In the genomic region with DNA sequence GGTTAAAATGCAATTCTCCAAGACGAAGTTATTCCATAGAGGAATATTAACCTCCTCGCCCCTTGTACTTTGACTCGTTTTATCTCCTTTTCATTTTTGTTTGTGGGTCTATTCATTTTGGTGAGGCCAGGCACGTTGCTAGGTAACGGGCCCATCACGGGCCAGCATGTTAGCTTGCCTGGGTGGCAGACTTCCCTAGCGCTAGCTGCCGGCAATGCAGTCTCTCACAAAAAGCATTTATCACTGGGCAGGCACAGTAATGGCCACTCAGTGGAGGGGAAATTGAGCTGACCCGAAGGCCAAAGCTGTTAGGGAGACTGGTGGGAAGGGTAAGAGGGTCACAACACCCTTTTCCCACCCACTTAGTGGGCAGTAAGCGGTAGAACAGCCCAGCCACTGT, we compare ENCODE assay signal across 12 cellular contexts.
DNase-seq lines count a peak whose midpoint lies in the region; ATAC-seq and TF ChIP-seq lines count a peak whose summit lies in the region.
"Had no signal": no experiment of that assay in that cellular context is flagged by ENCODE, and none has a peak within 500 bp of the region (broad histone marks: within the 10 kb centered on the region; RNA-seq: fewer than 3 reads in every experiment).

No MANE protein-coding gene starts in this region.

- intact Hi-C loops in CD14-positive monocyte (cut with micrococcal nuclease) = no loop called here
- intact Hi-C loops in activated CD8-positive, alpha-beta T cell treated with anti-CD3 and anti-CD28 coated beads for 36 hours (cut with micrococcal nuclease) = no loop called here

- H3K4me3 ChIP-seq in GM23248 (no peak overlapping the region), endodermal cell (ENCODE audit: low read length) (no peak overlapping the region)
- H3K4me3 ChIP-seq: body of pancreas, skin epidermis had no signal

- H3K27me3 ChIP-seq in GM23248 (replicated peaks; ENCODE audit: insufficient read depth) (no peaks in the 10 kb centered on the region; the same call in 1 of the 2 replicates), endodermal cell (ENCODE audit: control insufficient read depth, insufficient read depth, low read length, poor library complexity, severe bottlenecking) (peaks cover 15% of the 10 kb centered on the region)

- H3K4me2 ChIP-seq in GM23248 (ENCODE audit: unreplicated experiment) = no peak overlapping the region

- no peaks in the 10 kb centered on the region for H3K36me3 ChIP-seq in GM23248 (ENCODE audit: low read depth)
- H3K36me3 ChIP-seq in endodermal cell (ENCODE audit: control insufficient read depth, insufficient read depth, low read length) = no peaks in the 10 kb centered on the region

- ATAC-seq in activated CD8-positive, alpha-beta T cell treated with anti-CD3 and anti-CD28 coated beads for 36 hours = no peak
- no peak for ATAC-seq in GM18909 (IDR thresholded peaks at IDR 0.05; ENCODE audit: poor library complexity, unreplicated experiment)
- ATAC-seq: body of pancreas had no signal

- no peaks in the 10 kb centered on the region for H3K9me2 ChIP-seq in GM23248 (ENCODE audit: insufficient read depth)

- no peaks in the 10 kb centered on the region for H3F3A ChIP-seq in GM23248 (ENCODE audit: insufficient read depth)

- WGBS in GM23248 (ENCODE audit: low coverage in 1 of 2, low lambda C conversion rate in 2 of 2, missing lambda C conversion rate in 2 of 2), 2 experiments = 20 to 21% methylated on average over 10 of the region's 10 CpGs
- WGBS in endodermal cell (ENCODE audit: insufficient coverage in 1 of 2, insufficient read length in 1 of 2), 2 experiments = 54 to 64% methylated on average over 5 to 10 of the region's 10 CpGs

- H3K4me1 ChIP-seq in GM23248 (ENCODE audit: insufficient read depth) (no peaks in the 10 kb centered on the region), endodermal cell (ENCODE audit: control insufficient read depth, insufficient read depth, low read length) (no peaks in the 10 kb centered on the region)
- H3K4me1 ChIP-seq: body of pancreas had no signal

- H3K27ac Mint-ChIP-seq in endodermal cell (no peak overlapping the region), nephron progenitor cell (no peak overlapping the region), CD14-positive monocyte (no peak overlapping the region)
- no peak overlapping the region for H3K27ac Mint-ChIP-seq in activated CD8-positive, alpha-beta T cell treated with anti-CD3 and anti-CD28 coated beads for 36 hours
- H3K27ac Mint-ChIP-seq: HFFc6 had no signal

- in situ Hi-C loops in GM23248 (cut with MboI) = no loop called here

- H3K27me3 Mint-ChIP-seq in endodermal cell (ENCODE audit: insufficient read depth) = peaks cover 2% of the 10 kb centered on the region
- peaks cover 22% of the 10 kb centered on the region for H3K27me3 Mint-ChIP-seq in nephron progenitor cell (ENCODE audit: low read depth, poor library complexity)
- peaks cover 4 to 7% (median 6%) of the 10 kb centered on the region in 3 donors for H3K27me3 Mint-ChIP-seq in CD14-positive monocyte (ENCODE audit: low read depth in 3 of 3)
- peaks cover 8% of the 10 kb centered on the region for H3K27me3 Mint-ChIP-seq in activated CD8-positive, alpha-beta T cell treated with anti-CD3 and anti-CD28 coated beads for 36 hours

- no peaks in the 10 kb centered on the region for H3K79me2 ChIP-seq in GM23248 (ENCODE audit: insufficient read depth)

- H3K9me3 Mint-ChIP-seq in endodermal cell (no peaks in the 10 kb centered on the region), nephron progenitor cell (peaks cover 7% of the 10 kb centered on the region), CD14-positive monocyte (peaks cover 0 to 4% (median 0%) of the 10 kb centered on the region in 7 donors)
- H3K9me3 Mint-ChIP-seq in activated CD8-positive, alpha-beta T cell treated with anti-CD3 and anti-CD28 coated beads for 36 hours = no peaks in the 10 kb centered on the region

- H3K9ac ChIP-seq in GM23248 (no peak overlapping the region), endodermal cell (ENCODE audit: extremely low read depth, low read length, poor library complexity, severe bottlenecking) (no peak overlapping the region)

- CTCF ChIA-PET in activated CD8-positive, alpha-beta T cell treated with anti-CD3 and anti-CD28 coated beads for 36 hours (lab: Charles Lee) = no interaction called here

- POLR2A ChIA-PET in activated CD8-positive, alpha-beta T cell treated with anti-CD3 and anti-CD28 coated beads for 36 hours (lab: Charles Lee) = interaction anchor here (0.7 kb wide), 1 partner anchor 8 kb away, joined by 3 read pairs; no protein-coding TSS in a partner anchor

- H3K36me3 Mint-ChIP-seq in endodermal cell (ENCODE audit: low read depth) = no peaks in the 10 kb centered on the region
- H3K36me3 Mint-ChIP-seq in nephron progenitor cell (ENCODE audit: low read depth) = no peaks in the 10 kb centered on the region
- no peaks in the 10 kb centered on the region for H3K36me3 Mint-ChIP-seq in CD14-positive monocyte
- no peaks in the 10 kb centered on the region for H3K36me3 Mint-ChIP-seq in activated CD8-positive, alpha-beta T cell treated with anti-CD3 and anti-CD28 coated beads for 36 hours (ENCODE audit: low read depth)

- peak; percentile 70 for TF ChIP-seq CTCF in endodermal cell (conservative IDR thresholded peaks at IDR 0.05)
- TF ChIP-seq CTCF in nephron progenitor cell (IDR thresholded peaks at IDR 0.05) = peak; percentile 43
- TF ChIP-seq CTCF in CD14-positive monocyte (IDR thresholded peaks at IDR 0.05) = no peak
- TF ChIP-seq CTCF in activated CD8-positive, alpha-beta T cell treated with anti-CD3 and anti-CD28 coated beads for 36 hours (IDR thresholded peaks at IDR 0.05) = no peak

- H3K9me3 ChIP-seq in GM23248 (ENCODE audit: low read depth) = no peaks in the 10 kb centered on the region
- H3K9me3 ChIP-seq in endodermal cell (ENCODE audit: control insufficient read depth, low read length) = peaks cover 10% of the 10 kb centered on the region
- H3K9me3 ChIP-seq: body of pancreas had no signal

- H3K4me1 Mint-ChIP-seq in endodermal cell (peaks cover 3% of the 10 kb centered on the region), nephron progenitor cell (peaks cover 23% of the 10 kb centered on the region), CD14-positive monocyte (no peaks in the 10 kb centered on the region)
- H3K4me1 Mint-ChIP-seq in activated CD8-positive, alpha-beta T cell treated with anti-CD3 and anti-CD28 coated beads for 36 hours (ENCODE audit: low read depth) = no peaks in the 10 kb centered on the region

- H2AFZ ChIP-seq in GM23248 = no peak overlapping the region

- H4K20me1 ChIP-seq in GM23248 (ENCODE audit: insufficient read depth) = no peaks in the 10 kb centered on the region

- DNase-seq in GM23248 (peak; percentile 19), NCI-H1930 (lab: John Stamatoyannopoulos, UW) (peak; percentile 3 to 14), endodermal cell (peak; percentile 91), nephron progenitor cell (peak; percentile 70), CD14-positive monocyte (ENCODE audit: low spot score) (no peak), SHP77 treated with DMSO at 0.1 percent for 48 hours (lab: John Stamatoyannopoulos, UW) (no peak)
- DNase-seq in activated CD8-positive, alpha-beta T cell treated with anti-CD3 and anti-CD28 coated beads for 36 hours = no peak
- DNase-seq: activated T-cell treated with anti-CD3 and anti-CD28 coated beads, Interleukin-2, amount 50 U/mL, for 1 hour; HFFc6 had no signal

- H3K4me3 Mint-ChIP-seq in endodermal cell = no peak overlapping the region
- no peak overlapping the region for H3K4me3 Mint-ChIP-seq in nephron progenitor cell
- no peak overlapping the region for H3K4me3 Mint-ChIP-seq in CD14-positive monocyte
- no peak overlapping the region for H3K4me3 Mint-ChIP-seq in activated CD8-positive, alpha-beta T cell treated with anti-CD3 and anti-CD28 coated beads for 36 hours
- H3K4me3 Mint-ChIP-seq: HFFc6 had no signal

- no peak overlapping the region for H3K27ac ChIP-seq in GM23248
- no peak overlapping the region for H3K27ac ChIP-seq in endodermal cell (ENCODE audit: low read depth, low read length)
- H3K27ac ChIP-seq: body of pancreas, skin epidermis had no signal

Comparison
In these comparisons a context has a peak if more than half of its experiments do, and no peak if none do; other contexts are left out.
1. DNase-seq: peak in GM23248 (single experiment), NCI-H1930 (2 of 2), endodermal cell (single experiment) and nephron progenitor cell (single experiment); none in CD14-positive monocyte (single experiment), activated CD8-positive, alpha-beta T cell treated with anti-CD3 and anti-CD28 coated beads for 36 hours (single experiment) and SHP77 treated with DMSO at 0.1 percent for 48 hours (single experiment).
2. CTCF ChIP-seq: peak in endodermal cell (single experiment) and nephron progenitor cell (single experiment); none in CD14-positive monocyte (single experiment) and activated CD8-positive, alpha-beta T cell treated with anti-CD3 and anti-CD28 coated beads for 36 hours (single experiment).